Comparison of ENCODE assay signal across 8 cellular contexts in the genomic region with DNA sequence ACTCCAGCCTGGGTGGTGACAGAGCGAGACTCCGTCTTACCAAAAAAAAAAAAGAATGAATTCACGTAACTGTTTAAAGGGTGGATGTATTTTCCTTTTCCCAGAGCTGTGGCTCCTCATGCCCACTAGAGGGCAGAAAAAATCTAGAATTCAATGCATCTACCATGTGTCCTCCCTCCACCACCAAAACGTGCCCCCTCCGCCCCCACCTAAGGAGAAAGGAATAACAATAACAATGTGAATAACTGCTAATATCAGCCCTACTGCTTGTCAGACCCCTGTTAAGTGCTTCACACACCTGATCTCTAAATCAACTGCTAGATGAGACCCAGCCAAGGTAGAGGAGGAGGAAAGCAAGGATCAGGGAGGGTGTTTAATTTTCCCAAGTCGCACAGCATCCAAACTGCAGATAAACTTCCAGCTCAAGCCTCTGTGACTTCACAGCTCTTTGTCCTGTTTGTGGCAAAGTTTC. TPM values are rescaled to one million over a fixed set of nuclear protein-coding genes. Genes with fewer than 3 reads are reported as not detected.
DNase-seq lines count a peak whose midpoint lies in the region; ATAC-seq and TF ChIP-seq lines count a peak whose summit lies in the region.

No MANE protein-coding gene starts in this region.

- no peak overlapping the region for H3K9ac ChIP-seq in DND-41 (ENCODE audit: low read depth, low read length)

- DNase-seq in DND-41: peak; percentile 34
- DNase-seq in NCI-H2171 (lab: John Stamatoyannopoulos, UW): peak; percentile 43
- peak; percentile 28 for DNase-seq in activated naive CD8-positive, alpha-beta T cell treated with anti-CD3 and anti-CD28 coated beads for 36 hours
- peak; percentile 68 for DNase-seq in iPS-NIHi11 (ENCODE audit: low spot score)
- no peak for DNase-seq in tibial nerve (ENCODE audit: low spot score in 2 of 2)
- DNase-seq in caudate nucleus (lab: John Stamatoyannopoulos, UW): no peak

- H2AFZ ChIP-seq in DND-41 (ENCODE audit: low read depth, low read length): no peak overlapping the region

- no peaks in the 10 kb centered on the region for H3K36me3 Mint-ChIP-seq in activated naive CD8-positive, alpha-beta T cell treated with anti-CD3 and anti-CD28 coated beads for 36 hours

- no peak overlapping the region for H3K4me2 ChIP-seq in DND-41 (ENCODE audit: insufficient read depth, low read length)

- H3K4me3 ChIP-seq in DND-41 (ENCODE audit: low read depth in 1 of 2, low read length in 2 of 2) (no peak overlapping the region), tibial nerve (no peak overlapping the region)

- peak; percentile 72; the same call in 2 of the 3 replicates for ATAC-seq in DND-41 (ENCODE audit: insufficient read depth, low read depth)
- no peak for ATAC-seq in HG02678 (IDR thresholded peaks at IDR 0.05; ENCODE audit: unreplicated experiment)

- TF ChIP-seq EP300 in tibial nerve (IDR thresholded peaks at IDR 0.05): no peak

- H3K4me1 Mint-ChIP-seq in activated naive CD8-positive, alpha-beta T cell treated with anti-CD3 and anti-CD28 coated beads for 36 hours: peaks cover 26% of the 10 kb centered on the region

- no peak overlapping the region for H3K4me3 Mint-ChIP-seq in activated naive CD8-positive, alpha-beta T cell treated with anti-CD3 and anti-CD28 coated beads for 36 hours

- no peaks in the 10 kb centered on the region for H3K79me2 ChIP-seq in DND-41 (ENCODE audit: insufficient read depth, low read length)

- H3K27ac Mint-ChIP-seq in activated naive CD8-positive, alpha-beta T cell treated with anti-CD3 and anti-CD28 coated beads for 36 hours: peak overlapping the region; percentile 40

- TF ChIP-seq CTCF in 22Rv1 (IDR thresholded peaks at IDR 0.05): peak; percentile 84
- TF ChIP-seq CTCF in DND-41 (IDR thresholded peaks at IDR 0.05; ENCODE audit: borderline replicate concordance, extremely low read depth, low read length, poor library complexity, severe bottlenecking): peak; percentile 79
- TF ChIP-seq CTCF in tibial nerve (IDR thresholded peaks at IDR 0.05): peak; percentile 44 to 62 (median 57)

- H4K20me1 ChIP-seq in DND-41 (ENCODE audit: insufficient read depth, low read length): no peaks in the 10 kb centered on the region

- H3K27me3 Mint-ChIP-seq in activated naive CD8-positive, alpha-beta T cell treated with anti-CD3 and anti-CD28 coated beads for 36 hours: peaks cover 12% of the 10 kb centered on the region

- no peaks in the 10 kb centered on the region for H3K27me3 ChIP-seq in DND-41 (ENCODE audit: insufficient read depth, low read length, poor library complexity)
- H3K27me3 ChIP-seq in tibial nerve: peaks cover 0 to 4% of the 10 kb centered on the region in 2 donors

- no peaks in the 10 kb centered on the region for H3K4me1 ChIP-seq in DND-41 (ENCODE audit: insufficient read depth, low read length)
- peaks cover 0 to 9% (median 0%) of the 10 kb centered on the region in 4 donors for H3K4me1 ChIP-seq in tibial nerve

- peaks cover 2% of the 10 kb centered on the region for H3K9me3 Mint-ChIP-seq in activated naive CD8-positive, alpha-beta T cell treated with anti-CD3 and anti-CD28 coated beads for 36 hours

- H3K27ac ChIP-seq in 22Rv1 (no peak overlapping the region), DND-41 (ENCODE audit: low read length) (no peak overlapping the region), tibial nerve (no peak overlapping the region), caudate nucleus (ENCODE audit: low read depth, low read length) (no peak overlapping the region)

- TF ChIP-seq POLR2A in tibial nerve (IDR thresholded peaks at IDR 0.05): no peak

- WGBS in tibial nerve, 2 donors: 23 to 25% methylated on average over 6 of the region's 6 CpGs

- H3K36me3 ChIP-seq in DND-41 (ENCODE audit: insufficient read depth, low read length) (no peaks in the 10 kb centered on the region), tibial nerve (peaks cover 0 to 14% (median 0%) of the 10 kb centered on the region in 3 donors)

- H3K9me3 ChIP-seq in DND-41 (ENCODE audit: insufficient read depth, low read length, severe bottlenecking) (no peaks in the 10 kb centered on the region), tibial nerve (peaks cover 0 to 11% (median 0%) of the 10 kb centered on the region in 4 donors)

RNA-seq across cellular contexts. Expression of a gene that starts 20.2 kb away (rescaled TPM):
- total RNA-seq in activated naive CD8-positive, alpha-beta T cell treated with anti-CD3 and anti-CD28 coated beads for 36 hours: under 1 TPM; 0.21 to 0.26 TPM
- 1 to 10 TPM; 3.1 to 4.2 (median 3.7) TPM for total RNA-seq in tibial nerve

RNA-seq across cellular contexts. Expression of a gene that starts 44.6 kb away (rescaled TPM):
- 1 to 10 TPM; 6.0 to 6.3 TPM for total RNA-seq in activated naive CD8-positive, alpha-beta T cell treated with anti-CD3 and anti-CD28 coated beads for 36 hours
- 1 to 10 TPM in 3 of 4 donors, under 1 TPM in 1; 0.90 to 7.4 (median 3.4) TPM for total RNA-seq in tibial nerve

Comparison
In these comparisons a context has a peak if more than half of its experiments do, and no peak if none do; other contexts are left out.
1. DNase-seq: peak in DND-41 (single experiment), NCI-H2171 (single experiment), activated naive CD8-positive, alpha-beta T cell treated with anti-CD3 and anti-CD28 coated beads for 36 hours (single experiment) and iPS-NIHi11 (single experiment); none in tibial nerve (0 of 2) and caudate nucleus (0 of 61).
2. Peak in every context shown above with its lines, with median percentiles within 50 percentile points of each other: CTCF ChIP-seq.